Comparison of ENCODE assay signal across 1 cellular context in genomic region chr12:115020091-115020490, GRCh38.
TF ChIP-seq lines count a peak whose summit lies in the region.

No MANE protein-coding gene starts in this region.

TF ChIP-seq in SK-N-SH treated with all-trans-retinoic acid at 6 μM for 48 hours, 23 proteins besides CTCF, POLR2A, EP300 and RAD21 (continued from another document):
- TF ChIP-seq, protein P1, sequence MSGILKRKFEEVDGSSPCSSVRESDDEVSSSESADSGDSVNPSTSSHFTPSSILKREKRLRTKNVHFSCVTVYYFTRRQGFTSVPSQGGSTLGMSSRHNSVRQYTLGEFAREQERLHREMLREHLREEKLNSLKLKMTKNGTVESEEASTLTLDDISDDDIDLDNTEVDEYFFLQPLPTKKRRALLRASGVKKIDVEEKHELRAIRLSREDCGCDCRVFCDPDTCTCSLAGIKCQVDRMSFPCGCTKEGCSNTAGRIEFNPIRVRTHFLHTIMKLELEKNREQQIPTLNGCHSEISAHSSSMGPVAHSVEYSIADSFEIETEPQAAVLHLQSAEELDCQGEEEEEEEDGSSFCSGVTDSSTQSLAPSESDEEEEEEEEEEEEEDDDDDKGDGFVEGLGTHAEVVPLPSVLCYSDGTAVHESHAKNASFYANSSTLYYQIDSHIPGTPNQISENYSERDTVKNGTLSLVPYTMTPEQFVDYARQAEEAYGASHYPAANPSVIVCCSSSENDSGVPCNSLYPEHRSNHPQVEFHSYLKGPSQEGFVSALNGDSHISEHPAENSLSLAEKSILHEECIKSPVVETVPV (CRISPR knock-in tag; IDR thresholded peaks at IDR 0.05), result no peak
- TF ChIP-seq ZFP30 (CRISPR knock-in tag; IDR thresholded peaks at IDR 0.05), result no peak
- no peak for TF ChIP-seq ZNF70 (CRISPR knock-in tag; IDR thresholded peaks at IDR 0.05)
- TF ChIP-seq ZNF565 (CRISPR knock-in tag; conservative IDR thresholded peaks at IDR 0.05; ENCODE audit: low read depth), result peak; percentile 94
- no peak for TF ChIP-seq CREB5 (CRISPR knock-in tag; IDR thresholded peaks at IDR 0.05; ENCODE audit: low read depth)
- no peak for TF ChIP-seq OSR1 (CRISPR knock-in tag; IDR thresholded peaks at IDR 0.05)
